8 cellular contexts compared by ENCODE assay signal in genomic region chrX:107712231-107713204, GRCh38.
DNase-seq lines count a peak whose midpoint lies in the region; ATAC-seq and TF ChIP-seq lines count a peak whose summit lies in the region.

No MANE protein-coding gene starts in this region.

- POLR2A ChIA-PET in activated CD4-positive, alpha-beta T cell treated with anti-CD3 and anti-CD28 coated beads, Interleukin-2, amount 10 ng/mL, durations not matched to agents 7 days and 5 days (lab: Charles Lee): interaction anchor here (0.7 kb wide), 1 partner anchor 36 kb away, joined by 3 read pairs; no protein-coding TSS in a partner anchor

- H3K36me3 Mint-ChIP-seq in activated CD4-positive, alpha-beta T cell treated with anti-CD3 and anti-CD28 coated beads, Interleukin-2, amount 10 ng/mL, durations not matched to agents 7 days and 5 days (ENCODE audit: low read depth): peaks cover 33% of the 10 kb centered on the region
- H3K36me3 Mint-ChIP-seq in chondrocyte (ENCODE audit: low read depth): peaks cover 22% of the 10 kb centered on the region

- DNase-seq in activated CD4-positive, alpha-beta T cell treated with anti-CD3 and anti-CD28 coated beads, Interleukin-2, amount 10 ng/mL, durations not matched to agents 7 days and 5 days: no peak
- no peak for DNase-seq in activated CD4-positive, alpha-beta T cell treated with anti-CD3 and anti-CD28 coated beads for 48 hours
- DNase-seq in chondrocyte (ENCODE audit: low spot score) (no peak), mesenteric fat pad (ENCODE audit: low spot score) (peak; percentile 35), ureter (ENCODE audit: low spot score) (peak; percentile 41), NCI-H2107 treated with DMSO at 0.1 percent for 48 hours (lab: John Stamatoyannopoulos, UW; ENCODE audit: unreplicated experiment) (no peak), superior temporal gyrus (ENCODE audit: extremely low spot score) (no peak)

- no peak for TF ChIP-seq CTCF in chondrocyte (IDR thresholded peaks at IDR 0.05)

- no peaks in the 10 kb centered on the region for H3K9me3 Mint-ChIP-seq in activated CD4-positive, alpha-beta T cell treated with anti-CD3 and anti-CD28 coated beads, Interleukin-2, amount 10 ng/mL, durations not matched to agents 7 days and 5 days
- H3K9me3 Mint-ChIP-seq in chondrocyte (ENCODE audit: low read depth): no peaks in the 10 kb centered on the region

- H3K27ac Mint-ChIP-seq in activated CD4-positive, alpha-beta T cell treated with anti-CD3 and anti-CD28 coated beads, Interleukin-2, amount 10 ng/mL, durations not matched to agents 7 days and 5 days: peak overlapping the region; percentile 93
- peak overlapping the region; percentile 94 for H3K27ac Mint-ChIP-seq in chondrocyte (ENCODE audit: unreplicated experiment)

- no peaks in the 10 kb centered on the region for H3K27me3 Mint-ChIP-seq in activated CD4-positive, alpha-beta T cell treated with anti-CD3 and anti-CD28 coated beads, Interleukin-2, amount 10 ng/mL, durations not matched to agents 7 days and 5 days
- no peaks in the 10 kb centered on the region for H3K27me3 Mint-ChIP-seq in chondrocyte (ENCODE audit: low read depth)

- peaks cover 48% of the 10 kb centered on the region for H3K4me1 Mint-ChIP-seq in activated CD4-positive, alpha-beta T cell treated with anti-CD3 and anti-CD28 coated beads, Interleukin-2, amount 10 ng/mL, durations not matched to agents 7 days and 5 days
- H3K4me1 Mint-ChIP-seq in chondrocyte (ENCODE audit: low read depth): peaks cover 51% of the 10 kb centered on the region

- no peak overlapping the region for H3K4me3 Mint-ChIP-seq in activated CD4-positive, alpha-beta T cell treated with anti-CD3 and anti-CD28 coated beads, Interleukin-2, amount 10 ng/mL, durations not matched to agents 7 days and 5 days
- peak overlapping the region; percentile 40 for H3K4me3 Mint-ChIP-seq in chondrocyte (ENCODE audit: unreplicated experiment)

- CTCF ChIA-PET in activated CD4-positive, alpha-beta T cell treated with anti-CD3 and anti-CD28 coated beads, Interleukin-2, amount 10 ng/mL, durations not matched to agents 7 days and 5 days (lab: Charles Lee): interaction anchor here (0.7 to 4.6 kb wide), 6 partner anchors 10 to 58 kb away, joined by 3 to 26 read pairs (median 4); no protein-coding TSS in a partner anchor

- no peak for ATAC-seq in GM19328 (IDR thresholded peaks at IDR 0.05; ENCODE audit: unreplicated experiment)

Comparison
In these comparisons a context has a peak if more than half of its experiments do, and no peak if none do; other contexts are left out.
1. DNase-seq: peak in mesenteric fat pad (single experiment) and ureter (single experiment); none in activated CD4-positive, alpha-beta T cell treated with anti-CD3 and anti-CD28 coated beads, Interleukin-2, amount 10 ng/mL, durations not matched to agents 7 days and 5 days (single experiment), activated CD4-positive, alpha-beta T cell treated with anti-CD3 and anti-CD28 coated beads for 48 hours (single experiment), chondrocyte (single experiment), NCI-H2107 treated with DMSO at 0.1 percent for 48 hours (single experiment) and superior temporal gyrus (single experiment).